Comparison of ENCODE assay signal across 8 cellular contexts in genomic region chr11:71086687-71087258, GRCh38.
DNase-seq lines count a peak whose midpoint lies in the region; ATAC-seq, FAIRE-seq and TF ChIP-seq lines count a peak whose summit lies in the region.

No MANE protein-coding gene starts in this region.

- no peaks in the 10 kb centered on the region for H3K4me1 Mint-ChIP-seq in naive thymus-derived CD8-positive, alpha-beta T cell

- no peak overlapping the region for H2AK5ac ChIP-seq in IMR-90 (ENCODE audit: low read depth, low read length)

- H3K27ac ChIP-seq in IMR-90 (ENCODE audit: insufficient read depth, low read length) (no peak overlapping the region), heart right ventricle (no peak overlapping the region)

- no peak overlapping the region for H3K14ac ChIP-seq in IMR-90 (replicated peaks; ENCODE audit: low read depth, low read length)

- H3K4me1 ChIP-seq in IMR-90 (ENCODE audit: control insufficient read depth, insufficient read depth, low read length) (no peaks in the 10 kb centered on the region), heart right ventricle (no peaks in the 10 kb centered on the region)

- H2BK20ac ChIP-seq in IMR-90 (ENCODE audit: low read depth, low read length): no peak overlapping the region

- dilution Hi-C loops in IMR-90 (cut with HindIII; ENCODE audit: low sequenced_read_pairs, unreplicated experiment): no loop called here

- no peak for TF ChIP-seq POLR2A in IMR-90 (IDR thresholded peaks at IDR 0.05; ENCODE audit: low read depth, low read length)

- H3K9me1 ChIP-seq in IMR-90 (ENCODE audit: insufficient read depth, low read length): no peaks in the 10 kb centered on the region

- H3K4me2 ChIP-seq in IMR-90 (ENCODE audit: low read depth, low read length): no peak overlapping the region

- H3K79me1 ChIP-seq in IMR-90 (ENCODE audit: low read depth in 1 of 2, low read length in 2 of 2): no peaks in the 10 kb centered on the region

- no peak overlapping the region for H3K18ac ChIP-seq in IMR-90 (ENCODE audit: low read depth, low read length)

- no peak overlapping the region for H3K4me3 Mint-ChIP-seq in naive thymus-derived CD8-positive, alpha-beta T cell

- no peak overlapping the region for H2BK120ac ChIP-seq in IMR-90 (ENCODE audit: low read depth, low read length)

- no peak for FAIRE-seq in RCC 7860 (lab: Jason Lieb, UNC)

- no peak overlapping the region for H4K8ac ChIP-seq in IMR-90 (ENCODE audit: low read depth in 2 of 2, low read length in 2 of 2)

- H3K9me3 ChIP-seq in IMR-90 (ENCODE audit: control insufficient read depth, insufficient read depth, low read length) (no peaks in the 10 kb centered on the region; the same call in 1 of the 2 replicates), heart right ventricle (no peaks in the 10 kb centered on the region)

- ATAC-seq in IMR-90 (ENCODE audit: low read depth): peak; percentile 57; the same call in 1 of the 2 replicates
- peak in 2 of 8 donors; percentile 38 to 39 for ATAC-seq in heart right ventricle
- no peak for ATAC-seq in HG02678 (IDR thresholded peaks at IDR 0.05; ENCODE audit: unreplicated experiment)
- ATAC-seq in naive thymus-derived CD8-positive, alpha-beta T cell: no peak
- ATAC-seq in HG02852 (IDR thresholded peaks at IDR 0.05; ENCODE audit: unreplicated experiment): no peak
- ATAC-seq in HG03280 (IDR thresholded peaks at IDR 0.05; ENCODE audit: unreplicated experiment): no peak

- H4K5ac ChIP-seq in IMR-90 (ENCODE audit: low read depth, low read length): no peak overlapping the region

- in situ Hi-C loops in IMR-90 (cut with MboI; ENCODE audit: low sequenced_read_pairs): no loop called here

- no peak overlapping the region for H3K4ac ChIP-seq in IMR-90 (ENCODE audit: low read depth, low read length)

- H3K27ac Mint-ChIP-seq in naive thymus-derived CD8-positive, alpha-beta T cell: no peak overlapping the region

- H2AFZ ChIP-seq in IMR-90 (replicated peaks; ENCODE audit: low read length, poor library complexity): peak overlapping the region; percentile 12

- H3K4me3 ChIP-seq in IMR-90 (ENCODE audit: insufficient read depth, low read depth, low read length) (no peak overlapping the region), heart right ventricle (no peak overlapping the region)

- no peak overlapping the region for H2AK9ac ChIP-seq in IMR-90 (replicated peaks; ENCODE audit: low read depth, low read length, poor library complexity)

- peaks cover 0 to 15% (median 7%) of the 10 kb centered on the region in 5 donors for H3K27me3 Mint-ChIP-seq in naive thymus-derived CD8-positive, alpha-beta T cell

- intact Hi-C loops in IMR-90 (cut with micrococcal nuclease) (loop anchor here (1.0 kb wide), 1 partner anchor 286 kb away; no protein-coding TSS in a partner anchor), heart right ventricle (cut with DNase I) (loop anchor here in 2 of 10 donors (2.0 kb wide), 2 partner anchors 286 to 334 kb away; no protein-coding TSS in a partner anchor)

- H3K36me3 ChIP-seq in IMR-90 (ENCODE audit: control insufficient read depth, insufficient read depth, low read length): peaks cover 19% of the 10 kb centered on the region
- H3K36me3 ChIP-seq in heart right ventricle: no peaks in the 10 kb centered on the region

- CTCF ChIA-PET in IMR-90 (lab: Yijun Ruan, JAX): interaction anchor here (0.9 to 1.1 kb wide), 2 partner anchors 154 to 165 kb away, joined by 3 read pairs; no protein-coding TSS in a partner anchor

- H4K20me1 ChIP-seq in IMR-90 (ENCODE audit: insufficient read depth, low read length): no peaks in the 10 kb centered on the region

- TF ChIP-seq CTCF in IMR-90 (conservative IDR thresholded peaks at IDR 0.05; ENCODE audit: low read depth, low read length) (peak; percentile 49), heart right ventricle (IDR thresholded peaks at IDR 0.05) (peak in 7 of 9 donors; percentile 39 to 55 (median 43))

- TF ChIP-seq RAD21 in IMR-90 (IDR thresholded peaks at IDR 0.05; ENCODE audit: low read length): peak; percentile 60

- no peaks in the 10 kb centered on the region for H3K36me3 Mint-ChIP-seq in naive thymus-derived CD8-positive, alpha-beta T cell

- peak; percentile 31 for DNase-seq in DMS153 (lab: John Stamatoyannopoulos, UW)
- DNase-seq in IMR-90: peak; percentile 10
- DNase-seq in RCC 7860 (ENCODE audit: low spot score): peak; percentile 13
- no peak for DNase-seq in heart right ventricle
- no peak for DNase-seq in naive thymus-derived CD8-positive, alpha-beta T cell

- no peak overlapping the region for H4K91ac ChIP-seq in IMR-90 (ENCODE audit: insufficient read depth, low read depth, low read length)

- H2BK5ac ChIP-seq in IMR-90 (ENCODE audit: low read depth, low read length, poor library complexity, severe bottlenecking): no peak overlapping the region

- no peak overlapping the region for H2BK15ac ChIP-seq in IMR-90 (ENCODE audit: low read depth, low read length)

- 66% methylated on average over 2 of the region's 14 CpGs; no CpG with 5 or more reads in 1 of the 2 experiments for WGBS in IMR-90 (ENCODE audit: extremely low coverage in 2 of 2, insufficient read length in 1 of 2), 2 experiments
- 44% methylated on average over 14 of the region's 14 CpGs for whole genome bisulfite sequencing in heart right ventricle, 2 donors

- H3K23ac ChIP-seq in IMR-90 (ENCODE audit: low read depth, low read length): no peak overlapping the region

- no TSS peak for BruUV-seq in IMR-90 (replicated peaks; lab: Mats Ljungman, UMichigan)

- POLR2A ChIA-PET in IMR-90 (lab: Charles Lee; ENCODE audit: unreplicated experiment): no interaction called here
- POLR2A ChIA-PET in naive thymus-derived CD8-positive, alpha-beta T cell (lab: Charles Lee): no interaction called here

- H3K56ac ChIP-seq in IMR-90 (ENCODE audit: extremely low read depth, insufficient read depth, low read length): no peak overlapping the region

- H3K27me3 ChIP-seq in IMR-90 (ENCODE audit: control insufficient read depth, insufficient read depth, low read length) (no peaks in the 10 kb centered on the region), heart right ventricle (peaks cover 0 to 11% (median 3%) of the 10 kb centered on the region in 7 donors)

- H3K9ac ChIP-seq in IMR-90 (ENCODE audit: low read depth, low read length): no peak overlapping the region

- no peaks in the 10 kb centered on the region for H3K9me3 Mint-ChIP-seq in naive thymus-derived CD8-positive, alpha-beta T cell

TF ChIP-seq in IMR-90, 13 proteins besides CTCF, POLR2A, EP300 and RAD21:
- no peak for TF ChIP-seq NFE2L2 (IDR thresholded peaks at IDR 0.05; ENCODE audit: low read depth, low read length)
- TF ChIP-seq SMC3 (IDR thresholded peaks at IDR 0.05; ENCODE audit: low read depth, low read length): peak; percentile 65
- no peak for TF ChIP-seq RCOR1 (IDR thresholded peaks at IDR 0.05; ENCODE audit: insufficient replicate concordance, low read length)
- no peak for TF ChIP-seq MAFK (IDR thresholded peaks at IDR 0.05; ENCODE audit: low read depth, low read length)
- TF ChIP-seq, protein P1, sequence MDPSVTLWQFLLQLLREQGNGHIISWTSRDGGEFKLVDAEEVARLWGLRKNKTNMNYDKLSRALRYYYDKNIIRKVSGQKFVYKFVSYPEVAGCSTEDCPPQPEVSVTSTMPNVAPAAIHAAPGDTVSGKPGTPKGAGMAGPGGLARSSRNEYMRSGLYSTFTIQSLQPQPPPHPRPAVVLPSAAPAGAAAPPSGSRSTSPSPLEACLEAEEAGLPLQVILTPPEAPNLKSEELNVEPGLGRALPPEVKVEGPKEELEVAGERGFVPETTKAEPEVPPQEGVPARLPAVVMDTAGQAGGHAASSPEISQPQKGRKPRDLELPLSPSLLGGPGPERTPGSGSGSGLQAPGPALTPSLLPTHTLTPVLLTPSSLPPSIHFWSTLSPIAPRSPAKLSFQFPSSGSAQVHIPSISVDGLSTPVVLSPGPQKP (IDR thresholded peaks at IDR 0.05; ENCODE audit: borderline replicate concordance, low read depth, low read length): no peak
- TF ChIP-seq MXI1 (IDR thresholded peaks at IDR 0.05; ENCODE audit: borderline replicate concordance, low read depth, low read length): no peak

Comparison
In these comparisons a context has a peak if more than half of its experiments do, and no peak if none do; other contexts are left out.
1. DNase-seq: peak in DMS153 (single experiment), IMR-90 (single experiment) and RCC 7860 (single experiment); none in heart right ventricle (0 of 2) and naive thymus-derived CD8-positive, alpha-beta T cell (0 of 10).